ENCODE assay signal across 8 cellular contexts in genomic region chr10:15427836-15428414, GRCh38. TPM values are rescaled to one million over a fixed set of nuclear protein-coding genes. Genes with fewer than 3 reads are reported as not detected.
DNase-seq lines count a peak whose midpoint lies in the region; ATAC-seq, FAIRE-seq and TF ChIP-seq lines count a peak whose summit lies in the region.

No MANE protein-coding gene starts in this region.

- H3K4me1 Mint-ChIP-seq in stimulated activated naive CD8-positive, alpha-beta T cell treated with anti-CD3 and anti-CD28 coated beads, Interleukin-15, amount 100 ng/mL, for 72 hours = no peaks in the 10 kb centered on the region

- H3K9me3 ChIP-seq in RWPE2 (ENCODE audit: severe bottlenecking) (no peaks in the 10 kb centered on the region), tibial nerve (no peaks in the 10 kb centered on the region)

- FAIRE-seq in H54 (lab: Jason Lieb, UNC) (peak; percentile 79), frontal cortex (lab: Jason Lieb, UNC) (peak; percentile 92)

- H3K4me3 ChIP-seq in AG09309 (ENCODE audit: control insufficient read depth, low read depth, low read length) = no peak overlapping the region
- H3K4me3 ChIP-seq in RWPE2 (ENCODE audit: severe bottlenecking) = no peak overlapping the region
- no peak overlapping the region for H3K4me3 ChIP-seq in tibial nerve

- 35 to 36% methylated on average over 5 of the region's 5 CpGs for WGBS in tibial nerve, 2 donors

- TF ChIP-seq EP300 in tibial nerve (IDR thresholded peaks at IDR 0.05) = no peak

- H3K4me1 ChIP-seq in RWPE2 (ENCODE audit: insufficient read depth, poor library complexity, severe bottlenecking) = no peaks in the 10 kb centered on the region
- H3K4me1 ChIP-seq in tibial nerve = no peaks in the 10 kb centered on the region

- peaks cover 7% of the 10 kb centered on the region for H3K27me3 Mint-ChIP-seq in stimulated activated naive CD8-positive, alpha-beta T cell treated with anti-CD3 and anti-CD28 coated beads, Interleukin-15, amount 100 ng/mL, for 72 hours

- ATAC-seq in RWPE2 (ENCODE audit: low read depth) = peak; percentile 48; the same call in 1 of the 3 replicates
- no peak for ATAC-seq in stimulated activated naive CD8-positive, alpha-beta T cell treated with anti-CD3 and anti-CD28 coated beads, Interleukin-15, amount 100 ng/mL, for 72 hours

- TF ChIP-seq CTCF in AG09309 (IDR thresholded peaks at IDR 0.05; ENCODE audit: control insufficient read depth, insufficient read depth, low read depth, low read length, missing control alignments) (peak; percentile 53), RWPE2 (IDR thresholded peaks at IDR 0.05; ENCODE audit: poor library complexity, severe bottlenecking) (peak; percentile 68), tibial nerve (IDR thresholded peaks at IDR 0.05) (peak; percentile 21 to 56 (median 33))

- no peaks in the 10 kb centered on the region for H3K9me3 Mint-ChIP-seq in stimulated activated naive CD8-positive, alpha-beta T cell treated with anti-CD3 and anti-CD28 coated beads, Interleukin-15, amount 100 ng/mL, for 72 hours

- no peaks in the 10 kb centered on the region for H3K36me3 ChIP-seq in RWPE2 (ENCODE audit: low read depth)
- H3K36me3 ChIP-seq in tibial nerve = no peaks in the 10 kb centered on the region

- no peak overlapping the region for H3K27ac Mint-ChIP-seq in stimulated activated naive CD8-positive, alpha-beta T cell treated with anti-CD3 and anti-CD28 coated beads, Interleukin-15, amount 100 ng/mL, for 72 hours

- no peak overlapping the region for H3K4me3 Mint-ChIP-seq in stimulated activated naive CD8-positive, alpha-beta T cell treated with anti-CD3 and anti-CD28 coated beads, Interleukin-15, amount 100 ng/mL, for 72 hours

- no peaks in the 10 kb centered on the region for H3K27me3 ChIP-seq in RWPE2 (ENCODE audit: insufficient read depth, poor library complexity, severe bottlenecking)
- H3K27me3 ChIP-seq in tibial nerve = peaks cover 0 to 3% of the 10 kb centered on the region in 2 donors

- TF ChIP-seq POLR2A in H54 (IDR thresholded peaks at IDR 0.05; ENCODE audit: low read depth, low read length) = no peak
- no peak for TF ChIP-seq POLR2A in tibial nerve (IDR thresholded peaks at IDR 0.05)

- no peak overlapping the region for H3K27ac ChIP-seq in RWPE2 (ENCODE audit: poor library complexity, severe bottlenecking)
- no peak overlapping the region for H3K27ac ChIP-seq in tibial nerve

- peak; percentile 28 for DNase-seq in AG09309 (ENCODE audit: low read depth)
- DNase-seq in H54 (ENCODE audit: insufficient read length, low spot score) = no peak
- DNase-seq in RWPE2 (ENCODE audit: low spot score) = no peak
- DNase-seq in frontal cortex (ENCODE audit: low spot score in 2 of 2) = peak; percentile 42 to 46
- DNase-seq in tibial nerve (ENCODE audit: low spot score in 2 of 2) = no peak
- DNase-seq in stimulated activated naive CD8-positive, alpha-beta T cell treated with anti-CD3 and anti-CD28 coated beads, Interleukin-15, amount 100 ng/mL, for 72 hours = no peak
- no peak for DNase-seq in NCI-H187 (lab: John Stamatoyannopoulos, UW)
- DNase-seq in D341Med (ENCODE audit: low spot score) = no peak

RNA-seq across cellular contexts. Expression of gene FAM171A1, which starts 56.8 kb away (rescaled TPM):
- total RNA-seq in frontal cortex (23.6 TPM), tibial nerve (10 to 100 TPM; 15.3 to 31.2 (median 21.2) TPM)

Comparison
In these comparisons a context has a peak if more than half of its experiments do, and no peak if none do; other contexts are left out.
1. DNase-seq: peak in AG09309 (single experiment) and frontal cortex (2 of 2); none in H54 (single experiment), RWPE2 (single experiment), tibial nerve (0 of 2), stimulated activated naive CD8-positive, alpha-beta T cell treated with anti-CD3 and anti-CD28 coated beads, Interleukin-15, amount 100 ng/mL, for 72 hours (0 of 2), NCI-H187 (0 of 2) and D341Med (single experiment).
2. Peak in every context shown above with its lines, with median percentiles within 50 percentile points of each other: CTCF ChIP-seq.